In the genomic region with DNA sequence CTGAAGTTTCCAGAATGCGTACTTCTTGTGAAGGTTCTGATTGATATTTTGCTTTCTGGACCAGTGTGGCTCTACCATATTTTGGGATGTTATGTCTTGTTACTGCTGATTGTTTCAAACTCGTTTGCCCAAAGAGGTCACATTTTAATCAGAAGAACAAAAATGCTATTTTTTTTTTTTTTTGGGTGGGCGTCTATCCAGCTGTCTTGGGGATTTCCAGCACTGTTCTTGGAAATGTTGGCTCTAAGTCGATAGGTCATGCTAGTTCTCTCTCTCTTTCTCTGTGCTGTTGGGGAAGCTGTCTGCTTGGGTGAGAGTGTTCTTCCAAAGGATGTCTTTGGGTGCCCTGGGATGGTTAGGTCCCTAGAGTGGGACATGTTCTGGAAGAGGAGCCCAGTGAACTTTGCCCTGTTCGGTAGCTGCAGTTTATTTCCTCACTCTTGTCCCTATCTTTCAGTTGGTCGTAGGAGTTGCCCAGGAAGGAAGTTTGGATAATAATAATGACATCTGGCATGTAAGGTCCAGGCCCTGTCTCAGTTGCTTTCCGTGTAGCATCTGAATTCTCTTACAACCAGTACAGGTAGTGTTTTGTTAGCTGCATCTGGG, we compare ENCODE assay signal across 12 cellular contexts. TPM values are rescaled to one million over a fixed set of nuclear protein-coding genes. Genes with fewer than 3 reads are reported as not detected.
DNase-seq lines count a peak whose midpoint lies in the region; ATAC-seq and TF ChIP-seq lines count a peak whose summit lies in the region.
"Had no signal": no experiment of that assay in that cellular context is flagged by ENCODE, and none has a peak within 500 bp of the region (broad histone marks: within the 10 kb centered on the region; RNA-seq: fewer than 3 reads in every experiment).

No MANE protein-coding gene starts in this region.

- ATAC-seq in stimulated activated naive B cell treated with anti-CD40 and anti-IgM and Interleukin-4, amounts not matched to agents 10 μg/mL and 1 μg/mL and 100 μg/mL, for 72 hours (replicated peaks), result no peak
- ATAC-seq in GM21528 (IDR thresholded peaks at IDR 0.05; ENCODE audit: low FRiP score, unreplicated experiment) (no peak), HG02798 (IDR thresholded peaks at IDR 0.05; ENCODE audit: poor library complexity, unreplicated experiment) (no peak), HG03378 (IDR thresholded peaks at IDR 0.05; ENCODE audit: unreplicated experiment) (no peak)
- ATAC-seq: left cardiac atrium had no signal

- H2AFZ ChIP-seq in Loucy (ENCODE audit: low read length), result no peak overlapping the region

- TF ChIP-seq CTCF in Loucy (conservative IDR thresholded peaks at IDR 0.05; ENCODE audit: low read length), result no peak
- no peak for TF ChIP-seq CTCF in dorsolateral prefrontal cortex (IDR thresholded peaks at IDR 0.05 in 54 of 56, conservative IDR thresholded peaks at IDR 0.05 in 2 of 56; ENCODE audit: low read depth in 1 of 56, partially characterized antibody in 56 of 56)

- H3K4me1 Mint-ChIP-seq in activated T-cell treated with anti-CD3 and anti-CD28 coated beads, Interleukin-2, amount 50 U/mL, for 24 hours (ENCODE audit: low read depth), result peaks cover 85% of the 10 kb centered on the region
- H3K4me1 Mint-ChIP-seq in stimulated activated naive B cell treated with anti-CD40 and anti-IgM and Interleukin-4, amounts not matched to agents 10 μg/mL and 1 μg/mL and 100 μg/mL, for 72 hours, result peaks cover 55 to 84% of the 10 kb centered on the region in 2 donors

- H3K36me3 ChIP-seq in Loucy (ENCODE audit: insufficient read depth, low read length), result no peaks in the 10 kb centered on the region
- H3K36me3 ChIP-seq: upper lobe of left lung had no signal

- H3K9me2 ChIP-seq in Loucy (replicated peaks; ENCODE audit: low read depth, low read length), result no peaks in the 10 kb centered on the region

- peaks cover 77% of the 10 kb centered on the region for H3K36me3 Mint-ChIP-seq in activated T-cell treated with anti-CD3 and anti-CD28 coated beads, Interleukin-2, amount 50 U/mL, for 24 hours (ENCODE audit: low read depth)
- H3K36me3 Mint-ChIP-seq in stimulated activated naive B cell treated with anti-CD40 and anti-IgM and Interleukin-4, amounts not matched to agents 10 μg/mL and 1 μg/mL and 100 μg/mL, for 72 hours, result peaks cover 75 to 77% of the 10 kb centered on the region in 2 donors

- H3K9me3 ChIP-seq in Loucy (ENCODE audit: insufficient read depth, low read depth, low read length), result no peaks in the 10 kb centered on the region
- H3K9me3 ChIP-seq: upper lobe of left lung had no signal

- H3K27ac ChIP-seq in dorsolateral prefrontal cortex, result no peak overlapping the region

- H3K79me2 ChIP-seq in Loucy (ENCODE audit: insufficient read depth, low read length), result no peaks in the 10 kb centered on the region

- DNase-seq in activated T-cell treated with anti-CD3 and anti-CD28 coated beads, Interleukin-2, amount 50 U/mL, for 24 hours, result peak; percentile 26
- no peak for DNase-seq in activated T-cell treated with anti-CD3 and anti-CD28 coated beads, Interleukin-2, amount 50 U/mL, for 48 hours
- DNase-seq in dorsolateral prefrontal cortex, result no peak
- no peak for DNase-seq in stimulated activated naive B cell treated with anti-CD40 and anti-IgM and Interleukin-4, amounts not matched to agents 10 μg/mL and 1 μg/mL and 100 μg/mL, for 72 hours
- DNase-seq: left cardiac atrium, NCI-H187, NCI-H748 treated with DMSO at 0.1 percent for 48 hours, upper lobe of left lung had no signal

- no peaks in the 10 kb centered on the region for H3K9me3 Mint-ChIP-seq in activated T-cell treated with anti-CD3 and anti-CD28 coated beads, Interleukin-2, amount 50 U/mL, for 24 hours
- no peaks in the 10 kb centered on the region for H3K9me3 Mint-ChIP-seq in stimulated activated naive B cell treated with anti-CD40 and anti-IgM and Interleukin-4, amounts not matched to agents 10 μg/mL and 1 μg/mL and 100 μg/mL, for 72 hours

- H3K27me3 ChIP-seq in Loucy (ENCODE audit: insufficient read depth, low read length, poor library complexity, severe bottlenecking), result no peaks in the 10 kb centered on the region
- H3K27me3 ChIP-seq in dorsolateral prefrontal cortex, result peaks cover 5 to 84% (median 48%) of the 10 kb centered on the region in 45 donors

- intact Hi-C loops in dorsolateral prefrontal cortex (cut with DNase I), result no loop called here

- H3K9ac ChIP-seq in Loucy (ENCODE audit: low read depth, low read length, poor library complexity, severe bottlenecking), result peak overlapping the region; percentile 54

- peak overlapping the region; percentile 91 for H3K4me3 Mint-ChIP-seq in activated T-cell treated with anti-CD3 and anti-CD28 coated beads, Interleukin-2, amount 50 U/mL, for 24 hours
- peak overlapping the region; percentile 88 to 99 for H3K4me3 Mint-ChIP-seq in stimulated activated naive B cell treated with anti-CD40 and anti-IgM and Interleukin-4, amounts not matched to agents 10 μg/mL and 1 μg/mL and 100 μg/mL, for 72 hours

- peak overlapping the region; percentile 94 for H3K27ac Mint-ChIP-seq in activated T-cell treated with anti-CD3 and anti-CD28 coated beads, Interleukin-2, amount 50 U/mL, for 24 hours
- H3K27ac Mint-ChIP-seq in stimulated activated naive B cell treated with anti-CD40 and anti-IgM and Interleukin-4, amounts not matched to agents 10 μg/mL and 1 μg/mL and 100 μg/mL, for 72 hours, result peak overlapping the region; percentile 99

- H3K4me3 ChIP-seq in Loucy (ENCODE audit: low read length, poor library complexity, severe bottlenecking) (no peak overlapping the region), dorsolateral prefrontal cortex (peak overlapping the region in 35 of 59 donors; percentile 3 to 67 (median 32))

- no peaks in the 10 kb centered on the region for H3F3A ChIP-seq in Loucy (ENCODE audit: low read depth)

- no peaks in the 10 kb centered on the region for H3K4me1 ChIP-seq in Loucy (ENCODE audit: insufficient read depth, low read length, poor library complexity, severe bottlenecking)

- H4K20me1 ChIP-seq in Loucy (ENCODE audit: insufficient read depth, low read length, poor library complexity, severe bottlenecking), result no peaks in the 10 kb centered on the region

- peaks cover 4% of the 10 kb centered on the region for H3K27me3 Mint-ChIP-seq in activated T-cell treated with anti-CD3 and anti-CD28 coated beads, Interleukin-2, amount 50 U/mL, for 24 hours
- no peaks in the 10 kb centered on the region for H3K27me3 Mint-ChIP-seq in stimulated activated naive B cell treated with anti-CD40 and anti-IgM and Interleukin-4, amounts not matched to agents 10 μg/mL and 1 μg/mL and 100 μg/mL, for 72 hours

- H3K4me2 ChIP-seq in Loucy (ENCODE audit: low read depth, low read length, poor library complexity, severe bottlenecking), result peak overlapping the region; percentile 70

RNA-seq across cellular contexts. Expression of a gene that starts 2.9 kb away (rescaled TPM):
- 10 to 100 TPM in 59 of 120 experiments, 1 to 10 TPM in 61; 1.6 to 35.0 (median 9.9) TPM for total RNA-seq in dorsolateral prefrontal cortex
